In genomic region chr4:86448891-86449290, GRCh38 we compare ENCODE assay signal across 1 cellular context.
TF ChIP-seq lines count a peak whose summit lies in the region.

No MANE protein-coding gene starts in this region.

TF ChIP-seq in IMR-90, 13 proteins besides CTCF, POLR2A, EP300 and RAD21:
- no peak for TF ChIP-seq RFX5 (IDR thresholded peaks at IDR 0.05; ENCODE audit: low read depth, low read length)
- TF ChIP-seq MXI1 (IDR thresholded peaks at IDR 0.05; ENCODE audit: borderline replicate concordance, low read depth, low read length): no peak
- no peak for TF ChIP-seq RCOR1 (IDR thresholded peaks at IDR 0.05; ENCODE audit: insufficient replicate concordance, low read length)
- TF ChIP-seq CHD1 (IDR thresholded peaks at IDR 0.05; ENCODE audit: low read depth, low read length): no peak
- TF ChIP-seq MAFK (IDR thresholded peaks at IDR 0.05; ENCODE audit: low read depth, low read length): no peak
- no peak for TF ChIP-seq USF2 (IDR thresholded peaks at IDR 0.05; ENCODE audit: low read depth, low read length)
- no peak for TF ChIP-seq MAZ (IDR thresholded peaks at IDR 0.05; ENCODE audit: borderline replicate concordance, low read depth, low read length)
- TF ChIP-seq BHLHE40 (IDR thresholded peaks at IDR 0.05; ENCODE audit: low read depth, low read length): no peak
